In genomic region chr3:43876648-43877047, GRCh38 we compare ENCODE assay signal across 26 cellular contexts.
"Had no signal": no experiment of that assay in that cellular context is flagged by ENCODE, and none has a peak within 500 bp of the region (broad histone marks: within the 10 kb centered on the region; RNA-seq: fewer than 3 reads in every experiment).

No MANE protein-coding gene starts in this region.

- FAIRE-seq: small intestine, urothelium cell line had no signal

- DNase-seq: natural killer cell; occipital lobe; ovary; posterior cingulate gyrus; psoas muscle; right cardiac atrium; right lobe of liver; sigmoid colon; small intestine; stimulated activated CD4-positive, alpha-beta T cell treated with anti-CD3 and anti-CD28 coated beads, Interleukin-15, amount 100 ng/mL, for 24 hours; stimulated activated CD4-positive, alpha-beta T cell treated with anti-CD3 and anti-CD28 coated beads, Interleukin-2, amount 100 ng/mL, for 24 hours; stimulated activated CD4-positive, alpha-beta T cell treated with anti-CD3 and anti-CD28 coated beads, Interleukin-2, amount 100 ng/mL, for 48 hours; stimulated activated CD4-positive, alpha-beta T cell treated with anti-CD3 and anti-CD28 coated beads, Interleukin-4, amount 100 ng/mL, for 24 hours; stimulated activated naive B cell treated with anti-CD40 and anti-IgM and Interleukin-4, amounts not matched to agents 10 μg/mL and 1 μg/mL and 100 μg/mL, for 72 hours; stimulated activated naive CD4-positive, alpha-beta T cell treated with Interleukin-2 at 50 U/mL for 16 hours; stomach; thyroid gland; trophoblast cell; upper lobe of left lung had no signal

- H3K9me3 ChIP-seq: ovary, psoas muscle, right lobe of liver, sigmoid colon, stomach, thoracic aorta, thyroid gland, tibial nerve, upper lobe of left lung, vagina had no signal

- H3K4me1 ChIP-seq: parathyroid adenoma, psoas muscle, right lobe of liver, sigmoid colon, stomach, tibial nerve, upper lobe of left lung, vagina had no signal

- H3K36me3 ChIP-seq: neural progenitor cell, ovary, right lobe of liver, sigmoid colon, stomach, thoracic aorta, thyroid gland, tibial nerve, upper lobe of left lung, vagina had no signal

- H3K27me3 ChIP-seq: neural progenitor cell, ovary, right lobe of liver, sigmoid colon, thyroid gland, tibial nerve, upper lobe of left lung, vagina had no signal

- H3K4me2 ChIP-seq: neural progenitor cell had no signal

- H2AFZ ChIP-seq: neural progenitor cell, parathyroid adenoma had no signal

- H3K4me3 ChIP-seq: neural progenitor cell, ovary, psoas muscle, right lobe of liver, sigmoid colon, stomach, thoracic aorta, thyroid gland, tibial nerve, upper lobe of left lung, vagina had no signal

- H3K79me2 ChIP-seq: parathyroid adenoma had no signal

- H3K27ac ChIP-seq: neural progenitor cell, ovary, parathyroid adenoma, psoas muscle, right lobe of liver, sigmoid colon, stomach, thoracic aorta, tibial nerve, upper lobe of left lung, vagina had no signal

- ATAC-seq: natural killer cell; psoas muscle; right cardiac atrium; right lobe of liver; stimulated activated effector memory CD8-positive, alpha-beta T cell treated with anti-CD3 and anti-CD28 coated beads, Interleukin-12 subunit alpha, Interleukin-12 subunit beta, amount 100 ng/mL, for 72 hours; stimulated activated naive B cell treated with anti-CD40 and anti-IgM and Interleukin-4, amounts not matched to agents 10 μg/mL and 1 μg/mL and 100 μg/mL, for 72 hours had no signal
